Comparison of ENCODE assay signal across 24 cellular contexts in the genomic region with DNA sequence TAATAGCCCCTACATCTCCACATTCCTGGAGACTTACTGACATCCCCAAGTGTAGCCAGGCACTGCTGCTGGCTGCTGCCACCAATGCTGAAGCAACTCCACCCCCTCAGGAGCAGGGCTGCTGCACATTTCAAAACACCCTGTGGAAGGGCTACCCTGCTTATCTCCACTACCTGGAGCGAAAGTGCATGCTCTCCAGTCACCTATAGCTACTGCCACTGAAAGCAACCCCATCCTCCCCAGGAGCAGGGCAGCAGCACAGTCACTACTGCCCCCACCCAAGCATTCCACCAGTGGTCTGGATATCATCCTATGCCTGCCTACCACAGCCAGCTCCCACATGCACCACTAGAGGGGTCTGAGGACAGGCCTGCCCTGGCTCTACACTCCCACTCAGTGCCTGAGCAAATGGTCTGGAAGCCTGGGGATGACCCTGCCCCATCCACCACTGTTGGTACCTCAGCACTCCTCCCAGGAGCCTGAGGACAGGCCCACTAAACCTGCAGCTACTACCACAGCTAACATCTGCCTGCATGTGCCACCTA.
"Had no signal": no experiment of that assay in that cellular context is flagged by ENCODE, and none has a peak within 500 bp of the region (broad histone marks: within the 10 kb centered on the region; RNA-seq: fewer than 3 reads in every experiment).

No MANE protein-coding gene starts in this region.

- H3K4me2 ChIP-seq: hepatocyte had no signal

- ATAC-seq: activated CD8-positive, alpha-beta T cell treated with anti-CD3 and anti-CD28 coated beads for 36 hours; activated T-helper 17 cell treated with anti-CD3 and anti-CD28 coated beads, Interleukin-2, amount 50 U/mL, for 72 hours; body of pancreas; foreskin keratinocyte; naive thymus-derived CD4-positive, alpha-beta T cell; stimulated activated effector memory CD8-positive, alpha-beta T cell treated with anti-CD3 and anti-CD28 coated beads, Interleukin-12 subunit alpha, Interleukin-12 subunit beta, amount 100 ng/mL, for 72 hours; T-cell had no signal

- H3K9ac ChIP-seq: parathyroid adenoma had no signal

- H3K36me3 ChIP-seq: sigmoid colon, thoracic aorta had no signal

- H3K36me3 Mint-ChIP-seq: stimulated activated effector memory CD8-positive, alpha-beta T cell treated with anti-CD3 and anti-CD28 coated beads, Interleukin-12 subunit alpha, Interleukin-12 subunit beta, amount 100 ng/mL, for 72 hours had no signal

- H2AFZ ChIP-seq: hepatocyte, parathyroid adenoma had no signal

- H3K27ac ChIP-seq: body of pancreas, dorsolateral prefrontal cortex, epithelial cell of prostate, foreskin keratinocyte, hepatocyte, left ventricle myocardium inferior, parathyroid adenoma, sigmoid colon, thoracic aorta had no signal

- H3K4me3 ChIP-seq: body of pancreas, dorsolateral prefrontal cortex, hepatocyte, left ventricle myocardium inferior, sigmoid colon, thoracic aorta had no signal

- DNase-seq: activated CD4-positive, alpha-beta T cell treated with anti-CD3 and anti-CD28 coated beads for 48 hours; activated CD4-positive, CD25-positive, alpha-beta regulatory T cell; activated CD8-positive, alpha-beta T cell treated with anti-CD3 and anti-CD28 coated beads for 36 hours; activated naive CD4-positive, alpha-beta T cell; activated naive CD8-positive, alpha-beta T cell treated with anti-CD3 and anti-CD28 coated beads for 36 hours; activated T-cell treated with anti-CD3 and anti-CD28 coated beads, Interleukin-2, amount 50 U/mL, for 1 hour; amygdala; body of pancreas; caudate nucleus; dorsolateral prefrontal cortex; foreskin keratinocyte; kidney glomerular epithelial cell; left ventricle myocardium inferior; mammary epithelial cell; naive thymus-derived CD4-positive, alpha-beta T cell; sigmoid colon; stimulated activated CD4-positive, alpha-beta T cell treated with anti-CD3 and anti-CD28 coated beads, Interleukin-4, amount 100 ng/mL, for 24 hours; T-cell had no signal

- H3K27ac Mint-ChIP-seq: activated CD8-positive, alpha-beta T cell treated with anti-CD3 and anti-CD28 coated beads for 36 hours; activated naive CD8-positive, alpha-beta T cell treated with anti-CD3 and anti-CD28 coated beads for 36 hours; activated T-helper 17 cell treated with anti-CD3 and anti-CD28 coated beads, Interleukin-2, amount 50 U/mL, for 72 hours; stimulated activated effector memory CD8-positive, alpha-beta T cell treated with anti-CD3 and anti-CD28 coated beads, Interleukin-12 subunit alpha, Interleukin-12 subunit beta, amount 100 ng/mL, for 72 hours; T-cell had no signal

- H3K4me1 ChIP-seq: body of pancreas, foreskin keratinocyte, parathyroid adenoma, sigmoid colon had no signal

- H3K9me3 Mint-ChIP-seq: activated CD8-positive, alpha-beta T cell treated with anti-CD3 and anti-CD28 coated beads for 36 hours; activated T-helper 17 cell treated with anti-CD3 and anti-CD28 coated beads, Interleukin-2, amount 50 U/mL, for 72 hours; stimulated activated effector memory CD8-positive, alpha-beta T cell treated with anti-CD3 and anti-CD28 coated beads, Interleukin-12 subunit alpha, Interleukin-12 subunit beta, amount 100 ng/mL, for 72 hours had no signal

- H3K27me3 Mint-ChIP-seq: activated CD8-positive, alpha-beta T cell treated with anti-CD3 and anti-CD28 coated beads for 36 hours; activated naive CD8-positive, alpha-beta T cell treated with anti-CD3 and anti-CD28 coated beads for 36 hours; activated T-helper 17 cell treated with anti-CD3 and anti-CD28 coated beads, Interleukin-2, amount 50 U/mL, for 72 hours; naive thymus-derived CD4-positive, alpha-beta T cell; T-cell had no signal

- H3K9me3 ChIP-seq: body of pancreas, sigmoid colon, thoracic aorta had no signal

- H3K27me3 ChIP-seq: body of pancreas, dorsolateral prefrontal cortex, foreskin keratinocyte, hepatocyte, sigmoid colon had no signal

- H3K4me3 Mint-ChIP-seq: activated CD8-positive, alpha-beta T cell treated with anti-CD3 and anti-CD28 coated beads for 36 hours; activated naive CD8-positive, alpha-beta T cell treated with anti-CD3 and anti-CD28 coated beads for 36 hours; activated T-helper 17 cell treated with anti-CD3 and anti-CD28 coated beads, Interleukin-2, amount 50 U/mL, for 72 hours; naive thymus-derived CD4-positive, alpha-beta T cell; stimulated activated effector memory CD8-positive, alpha-beta T cell treated with anti-CD3 and anti-CD28 coated beads, Interleukin-12 subunit alpha, Interleukin-12 subunit beta, amount 100 ng/mL, for 72 hours; T-cell had no signal
